In genomic region chr19:5369962-5370367, GRCh38 we compare ENCODE assay signal across 8 cellular contexts. TPM values are rescaled to one million over a fixed set of nuclear protein-coding genes. Genes with fewer than 3 reads are reported as not detected.
A peak's percentile ranks its signal among the peaks of the same experiment; 100 is the strongest.
DNase-seq lines count a peak whose midpoint lies in the region; ATAC-seq and TF ChIP-seq lines count a peak whose summit lies in the region.

No MANE protein-coding gene starts in this region.

- ATAC-seq in lower lobe of right lung (peak in 1 of 2 donors; percentile 46), GM21526 (IDR thresholded peaks at IDR 0.05; ENCODE audit: low FRiP score, unreplicated experiment) (no peak)
- ATAC-seq in stimulated activated naive CD8-positive, alpha-beta T cell treated with anti-CD3 and anti-CD28 coated beads, Interleukin-15, amount 100 ng/mL, for 72 hours: peak; percentile 78

- H3K27ac Mint-ChIP-seq in stimulated activated naive CD8-positive, alpha-beta T cell treated with anti-CD3 and anti-CD28 coated beads, Interleukin-15, amount 100 ng/mL, for 72 hours: no peak overlapping the region

- H3K27me3 Mint-ChIP-seq in stimulated activated naive CD8-positive, alpha-beta T cell treated with anti-CD3 and anti-CD28 coated beads, Interleukin-15, amount 100 ng/mL, for 72 hours: peaks cover 10% of the 10 kb centered on the region

- peak; percentile 78 for TF ChIP-seq CTCF in cardiac muscle cell (IDR thresholded peaks at IDR 0.05; ENCODE audit: low read depth, low read length)
- peak; percentile 77 for TF ChIP-seq CTCF in astrocyte of the spinal cord (IDR thresholded peaks at IDR 0.05; ENCODE audit: low read depth, low read length)
- TF ChIP-seq CTCF in lower lobe of right lung (IDR thresholded peaks at IDR 0.05): peak; percentile 51

- no peak overlapping the region for H3K4me3 ChIP-seq in cardiac muscle cell
- no peak overlapping the region for H3K4me3 ChIP-seq in astrocyte of the spinal cord (ENCODE audit: low read depth, low read length)
- no peak overlapping the region for H3K4me3 ChIP-seq in lower lobe of right lung

- no peak overlapping the region for H3K4me3 Mint-ChIP-seq in stimulated activated naive CD8-positive, alpha-beta T cell treated with anti-CD3 and anti-CD28 coated beads, Interleukin-15, amount 100 ng/mL, for 72 hours

- H3K36me3 ChIP-seq in cardiac muscle cell: no peaks in the 10 kb centered on the region
- H3K36me3 ChIP-seq in lower lobe of right lung: no peaks in the 10 kb centered on the region

- in situ Hi-C loops in astrocyte of the spinal cord (cut with HindIII; ENCODE audit: low sequenced_read_pairs): no loop called here

- H3K27ac ChIP-seq in cardiac muscle cell (no peak overlapping the region), lower lobe of right lung (no peak overlapping the region)

- no peaks in the 10 kb centered on the region for H3K4me1 Mint-ChIP-seq in stimulated activated naive CD8-positive, alpha-beta T cell treated with anti-CD3 and anti-CD28 coated beads, Interleukin-15, amount 100 ng/mL, for 72 hours

- H3K9me3 ChIP-seq in cardiac muscle cell (ENCODE audit: low read depth) (no peaks in the 10 kb centered on the region), lower lobe of right lung (no peaks in the 10 kb centered on the region)

- no peaks in the 10 kb centered on the region for H3K4me1 ChIP-seq in cardiac muscle cell (ENCODE audit: low read depth)
- H3K4me1 ChIP-seq in lower lobe of right lung: no peaks in the 10 kb centered on the region

- intact Hi-C loops in cardiac septum (cut with DNase I): no loop called here
- intact Hi-C loops in lower lobe of right lung (cut with DNase I): no loop called here

- no peaks in the 10 kb centered on the region for H3K9me3 Mint-ChIP-seq in stimulated activated naive CD8-positive, alpha-beta T cell treated with anti-CD3 and anti-CD28 coated beads, Interleukin-15, amount 100 ng/mL, for 72 hours

- DNase-seq in cardiac muscle cell (ENCODE audit: low read depth in 1 of 2, low spot score in 1 of 2): peak; percentile 50
- no peak for DNase-seq in cardiac septum (ENCODE audit: low spot score)
- peak; percentile 32 for DNase-seq in SKM-1 (lab: John Stamatoyannopoulos, UW; ENCODE audit: unreplicated experiment)
- DNase-seq in astrocyte of the spinal cord (ENCODE audit: low read depth, low spot score): peak; percentile 16
- DNase-seq in lower lobe of right lung: peak; percentile 50
- peak; percentile 59 to 64 for DNase-seq in stimulated activated naive CD8-positive, alpha-beta T cell treated with anti-CD3 and anti-CD28 coated beads, Interleukin-15, amount 100 ng/mL, for 72 hours
- no peak for DNase-seq in putamen (ENCODE audit: low spot score)

- peaks cover 53% of the 10 kb centered on the region for H3K27me3 ChIP-seq in cardiac muscle cell
- peaks cover 10% of the 10 kb centered on the region for H3K27me3 ChIP-seq in lower lobe of right lung (ENCODE audit: low read depth)

RNA-seq across cellular contexts. Expression of gene PTPRS, which starts 29.4 kb away (rescaled TPM):
- total RNA-seq in cardiac muscle cell: 247 and 351 TPM in 2 replicates
- 46.0 and 68.7 TPM in 2 replicates for polyA plus RNA-seq in cardiac muscle cell
- total RNA-seq in cardiac septum: 37.5 TPM
- 107 TPM for total RNA-seq in lower lobe of right lung

Comparison
In these comparisons a context has a peak if more than half of its experiments do, and no peak if none do; other contexts are left out.
1. DNase-seq: peak in cardiac muscle cell (2 of 2), SKM-1 (single experiment), astrocyte of the spinal cord (single experiment), lower lobe of right lung (single experiment) and stimulated activated naive CD8-positive, alpha-beta T cell treated with anti-CD3 and anti-CD28 coated beads, Interleukin-15, amount 100 ng/mL, for 72 hours (2 of 2); none in cardiac septum (single experiment) and putamen (single experiment).
2. Peak in every context shown above with its lines, with median percentiles within 50 percentile points of each other: CTCF ChIP-seq.